Comparison of ENCODE assay signal across 1 cellular context in the genomic region with DNA sequence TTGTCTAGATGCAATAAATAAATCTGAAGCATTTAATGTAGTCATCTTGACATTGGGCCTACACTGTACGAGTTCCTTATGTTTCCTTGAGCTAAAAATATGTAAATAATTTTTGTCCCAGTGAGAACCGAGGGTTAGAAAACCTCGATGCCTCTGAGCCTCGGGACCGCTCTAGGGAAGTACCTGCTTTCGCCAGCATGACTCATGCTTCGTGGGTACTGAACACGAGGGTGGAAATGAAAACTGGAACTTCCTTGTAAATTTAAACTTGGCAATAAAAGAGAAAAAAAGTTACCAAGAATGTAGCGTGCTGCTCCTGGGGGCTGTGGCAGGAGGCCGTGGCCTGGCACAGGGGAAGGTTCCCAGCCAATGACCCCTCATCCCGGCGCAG.
A peak's percentile ranks its signal among the peaks of the same experiment; 100 is the strongest.
TF ChIP-seq lines count a peak whose summit lies in the region.

No MANE protein-coding gene starts in this region.

TF ChIP-seq in GM12878, 131 proteins besides CTCF, POLR2A, EP300 and RAD21 (continued from another document and continues in another):
- TF ChIP-seq JUND (IDR thresholded peaks at IDR 0.05; ENCODE audit: low read depth, low read length) (no peak), STAT3 (IDR thresholded peaks at IDR 0.05; ENCODE audit: low read depth, low read length) (no peak), SIX5 (IDR thresholded peaks at IDR 0.05; ENCODE audit: low read depth, low read length, severe bottlenecking) (no peak), DPF2 (IDR thresholded peaks at IDR 0.05) (no peak), POU2F2 (IDR thresholded peaks at IDR 0.05; ENCODE audit: borderline replicate concordance, low read depth, low read length) (no peak), SUZ12 (IDR thresholded peaks at IDR 0.05; ENCODE audit: unreplicated experiment) (no peak), SP1 (IDR thresholded peaks at IDR 0.05; ENCODE audit: low read depth, low read length) (no peak), MYC (IDR thresholded peaks at IDR 0.05; ENCODE audit: insufficient read depth, insufficient read length, insufficient replicate concordance, low read length, severe bottlenecking) (no peak), SIN3A (IDR thresholded peaks at IDR 0.05; ENCODE audit: low read depth, low read length) (no peak), NFYA (IDR thresholded peaks at IDR 0.05; ENCODE audit: borderline replicate concordance, low read depth, low read length) (no peak), MTA3 (IDR thresholded peaks at IDR 0.05; ENCODE audit: borderline replicate concordance, low read length) (0 out of 2 replicates have a peak, but pooled peaks have one; percentile 71), MEF2A (IDR thresholded peaks at IDR 0.05; ENCODE audit: insufficient read depth, low read depth, low read length) (no peak), ZNF24 (IDR thresholded peaks at IDR 0.05) (no peak), EGR1 (IDR thresholded peaks at IDR 0.05; ENCODE audit: borderline replicate concordance in 1 of 2, low read depth in 2 of 2, low read length in 2 of 2) (no peak), ZNF622 (IDR thresholded peaks at IDR 0.05) (no peak), YBX1 (IDR thresholded peaks at IDR 0.05) (no peak), PAX5 (IDR thresholded peaks at IDR 0.05; ENCODE audit: borderline replicate concordance, low read depth, low read length) (0 out of 2 replicates have a peak, but pooled peaks have one; percentile 35), CREB1 (IDR thresholded peaks at IDR 0.05; ENCODE audit: low read depth) (no peak), ATF7 (IDR thresholded peaks at IDR 0.05; ENCODE audit: low read depth) (peak; percentile 52), RAD51 (IDR thresholded peaks at IDR 0.05) (peak; percentile 34; the same call in 1 of the 2 replicates), BRCA1 (IDR thresholded peaks at IDR 0.05; ENCODE audit: low read depth, low read length) (no peak), TCF12 (IDR thresholded peaks at IDR 0.05; ENCODE audit: low read depth, low read length) (0 out of 2 replicates have a peak, but pooled peaks have one; percentile 8), BCL11A (IDR thresholded peaks at IDR 0.05; ENCODE audit: low read depth, low read length) (no peak), IKZF1 (conservative IDR thresholded peaks at IDR 0.05) (peak; percentile 74), MXI1 (IDR thresholded peaks at IDR 0.05; ENCODE audit: low read depth, low read length) (no peak), ESRRA (IDR thresholded peaks at IDR 0.05; ENCODE audit: low read length) (no peak), RCOR1 (conservative IDR thresholded peaks at IDR 0.05; ENCODE audit: low read depth, low read length) (no peak), BHLHE40 (IDR thresholded peaks at IDR 0.05; ENCODE audit: borderline replicate concordance in 1 of 2, low read depth in 2 of 2, low read length in 1 of 2) (peak; percentile 17 to 34; a peak in 2 of 4 replicates), NBN (IDR thresholded peaks at IDR 0.05) (no peak), IKZF2 (IDR thresholded peaks at IDR 0.05) (peak; percentile 78 to 82), MTA2 (IDR thresholded peaks at IDR 0.05; ENCODE audit: low read depth) (no peak), ZBED1 (IDR thresholded peaks at IDR 0.05; ENCODE audit: borderline replicate concordance) (no peak), SMAD1 (IDR thresholded peaks at IDR 0.05; ENCODE audit: low read depth, partially characterized antibody) (peak; percentile 3), NR2C2 (IDR thresholded peaks at IDR 0.05; ENCODE audit: borderline replicate concordance, control insufficient read depth, insufficient read length, low read depth) (no peak), CBX5 (IDR thresholded peaks at IDR 0.05; ENCODE audit: low read depth) (no peak), ETV6 (conservative IDR thresholded peaks at IDR 0.05 in 1 of 2, IDR thresholded peaks at IDR 0.05 in 1 of 2; ENCODE audit: borderline replicate concordance in 1 of 2, low read depth in 1 of 2) (peak in 1 of 2 experiments; percentile 60; a peak in 1 of 4 replicates), CREM (IDR thresholded peaks at IDR 0.05; ENCODE audit: low read depth) (peak; percentile 22; the same call in 1 of the 2 replicates), RUNX3 (IDR thresholded peaks at IDR 0.05; ENCODE audit: low read length) (peak; percentile 68), TARDBP (IDR thresholded peaks at IDR 0.05; ENCODE audit: borderline replicate concordance) (no peak), GABPA (IDR thresholded peaks at IDR 0.05; ENCODE audit: low read depth) (no peak), SRF (IDR thresholded peaks at IDR 0.05; ENCODE audit: low read depth in 2 of 2, low read length in 2 of 2) (no peak)
- TF ChIP-seq, protein P1, sequence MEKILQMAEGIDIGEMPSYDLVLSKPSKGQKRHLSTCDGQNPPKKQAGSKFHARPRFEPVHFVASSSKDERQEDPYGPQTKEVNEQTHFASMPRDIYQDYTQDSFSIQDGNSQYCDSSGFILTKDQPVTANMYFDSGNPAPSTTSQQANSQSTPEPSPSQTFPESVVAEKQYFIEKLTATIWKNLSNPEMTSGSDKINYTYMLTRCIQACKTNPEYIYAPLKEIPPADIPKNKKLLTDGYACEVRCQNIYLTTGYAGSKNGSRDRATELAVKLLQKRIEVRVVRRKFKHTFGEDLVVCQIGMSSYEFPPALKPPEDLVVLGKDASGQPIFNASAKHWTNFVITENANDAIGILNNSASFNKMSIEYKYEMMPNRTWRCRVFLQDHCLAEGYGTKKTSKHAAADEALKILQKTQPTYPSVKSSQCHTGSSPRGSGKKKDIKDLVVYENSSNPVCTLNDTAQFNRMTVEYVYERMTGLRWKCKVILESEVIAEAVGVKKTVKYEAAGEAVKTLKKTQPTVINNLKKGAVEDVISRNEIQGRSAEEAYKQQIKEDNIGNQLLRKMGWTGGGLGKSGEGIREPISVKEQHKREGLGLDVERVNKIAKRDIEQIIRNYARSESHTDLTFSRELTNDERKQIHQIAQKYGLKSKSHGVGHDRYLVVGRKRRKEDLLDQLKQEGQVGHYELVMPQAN (conservative IDR thresholded peaks at IDR 0.05), result no peak
- TF ChIP-seq, protein P2, sequence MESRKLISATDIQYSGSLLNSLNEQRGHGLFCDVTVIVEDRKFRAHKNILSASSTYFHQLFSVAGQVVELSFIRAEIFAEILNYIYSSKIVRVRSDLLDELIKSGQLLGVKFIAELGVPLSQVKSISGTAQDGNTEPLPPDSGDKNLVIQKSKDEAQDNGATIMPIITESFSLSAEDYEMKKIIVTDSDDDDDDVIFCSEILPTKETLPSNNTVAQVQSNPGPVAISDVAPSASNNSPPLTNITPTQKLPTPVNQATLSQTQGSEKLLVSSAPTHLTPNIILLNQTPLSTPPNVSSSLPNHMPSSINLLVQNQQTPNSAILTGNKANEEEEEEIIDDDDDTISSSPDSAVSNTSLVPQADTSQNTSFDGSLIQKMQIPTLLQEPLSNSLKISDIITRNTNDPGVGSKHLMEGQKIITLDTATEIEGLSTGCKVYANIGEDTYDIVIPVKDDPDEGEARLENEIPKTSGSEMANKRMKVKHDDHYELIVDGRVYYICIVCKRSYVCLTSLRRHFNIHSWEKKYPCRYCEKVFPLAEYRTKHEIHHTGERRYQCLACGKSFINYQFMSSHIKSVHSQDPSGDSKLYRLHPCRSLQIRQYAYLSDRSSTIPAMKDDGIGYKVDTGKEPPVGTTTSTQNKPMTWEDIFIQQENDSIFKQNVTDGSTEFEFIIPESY (IDR thresholded peaks at IDR 0.05), result no peak
- TF ChIP-seq, protein P3, sequence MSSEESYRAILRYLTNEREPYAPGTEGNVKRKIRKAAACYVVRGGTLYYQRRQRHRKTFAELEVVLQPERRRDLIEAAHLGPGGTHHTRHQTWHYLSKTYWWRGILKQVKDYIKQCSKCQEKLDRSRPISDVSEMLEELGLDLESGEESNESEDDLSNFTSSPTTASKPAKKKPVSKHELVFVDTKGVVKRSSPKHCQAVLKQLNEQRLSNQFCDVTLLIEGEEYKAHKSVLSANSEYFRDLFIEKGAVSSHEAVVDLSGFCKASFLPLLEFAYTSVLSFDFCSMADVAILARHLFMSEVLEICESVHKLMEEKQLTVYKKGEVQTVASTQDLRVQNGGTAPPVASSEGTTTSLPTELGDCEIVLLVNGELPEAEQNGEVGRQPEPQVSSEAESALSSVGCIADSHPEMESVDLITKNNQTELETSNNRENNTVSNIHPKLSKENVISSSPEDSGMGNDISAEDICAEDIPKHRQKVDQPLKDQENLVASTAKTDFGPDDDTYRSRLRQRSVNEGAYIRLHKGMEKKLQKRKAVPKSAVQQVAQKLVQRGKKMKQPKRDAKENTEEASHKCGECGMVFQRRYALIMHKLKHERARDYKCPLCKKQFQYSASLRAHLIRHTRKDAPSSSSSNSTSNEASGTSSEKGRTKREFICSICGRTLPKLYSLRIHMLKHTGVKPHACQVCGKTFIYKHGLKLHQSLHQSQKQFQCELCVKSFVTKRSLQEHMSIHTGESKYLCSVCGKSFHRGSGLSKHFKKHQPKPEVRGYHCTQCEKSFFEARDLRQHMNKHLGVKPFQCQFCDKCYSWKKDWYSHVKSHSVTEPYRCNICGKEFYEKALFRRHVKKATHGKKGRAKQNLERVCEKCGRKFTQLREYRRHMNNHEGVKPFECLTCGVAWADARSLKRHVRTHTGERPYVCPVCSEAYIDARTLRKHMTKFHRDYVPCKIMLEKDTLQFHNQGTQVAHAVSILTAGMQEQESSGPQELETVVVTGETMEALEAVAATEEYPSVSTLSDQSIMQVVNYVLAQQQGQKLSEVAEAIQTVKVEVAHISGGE (CRISPR knock-in tag; IDR thresholded peaks at IDR 0.05), result no peak
- TF ChIP-seq, protein P4, sequence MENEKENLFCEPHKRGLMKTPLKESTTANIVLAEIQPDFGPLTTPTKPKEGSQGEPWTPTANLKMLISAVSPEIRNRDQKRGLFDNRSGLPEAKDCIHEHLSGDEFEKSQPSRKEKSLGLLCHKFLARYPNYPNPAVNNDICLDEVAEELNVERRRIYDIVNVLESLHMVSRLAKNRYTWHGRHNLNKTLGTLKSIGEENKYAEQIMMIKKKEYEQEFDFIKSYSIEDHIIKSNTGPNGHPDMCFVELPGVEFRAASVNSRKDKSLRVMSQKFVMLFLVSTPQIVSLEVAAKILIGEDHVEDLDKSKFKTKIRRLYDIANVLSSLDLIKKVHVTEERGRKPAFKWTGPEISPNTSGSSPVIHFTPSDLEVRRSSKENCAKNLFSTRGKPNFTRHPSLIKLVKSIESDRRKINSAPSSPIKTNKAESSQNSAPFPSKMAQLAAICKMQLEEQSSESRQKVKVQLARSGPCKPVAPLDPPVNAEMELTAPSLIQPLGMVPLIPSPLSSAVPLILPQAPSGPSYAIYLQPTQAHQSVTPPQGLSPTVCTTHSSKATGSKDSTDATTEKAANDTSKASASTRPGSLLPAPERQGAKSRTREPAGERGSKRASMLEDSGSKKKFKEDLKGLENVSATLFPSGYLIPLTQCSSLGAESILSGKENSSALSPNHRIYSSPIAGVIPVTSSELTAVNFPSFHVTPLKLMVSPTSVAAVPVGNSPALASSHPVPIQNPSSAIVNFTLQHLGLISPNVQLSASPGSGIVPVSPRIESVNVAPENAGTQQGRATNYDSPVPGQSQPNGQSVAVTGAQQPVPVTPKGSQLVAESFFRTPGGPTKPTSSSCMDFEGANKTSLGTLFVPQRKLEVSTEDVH (IDR thresholded peaks at IDR 0.05; ENCODE audit: low read depth, partially characterized antibody), result no peak
- TF ChIP-seq, protein P5, sequence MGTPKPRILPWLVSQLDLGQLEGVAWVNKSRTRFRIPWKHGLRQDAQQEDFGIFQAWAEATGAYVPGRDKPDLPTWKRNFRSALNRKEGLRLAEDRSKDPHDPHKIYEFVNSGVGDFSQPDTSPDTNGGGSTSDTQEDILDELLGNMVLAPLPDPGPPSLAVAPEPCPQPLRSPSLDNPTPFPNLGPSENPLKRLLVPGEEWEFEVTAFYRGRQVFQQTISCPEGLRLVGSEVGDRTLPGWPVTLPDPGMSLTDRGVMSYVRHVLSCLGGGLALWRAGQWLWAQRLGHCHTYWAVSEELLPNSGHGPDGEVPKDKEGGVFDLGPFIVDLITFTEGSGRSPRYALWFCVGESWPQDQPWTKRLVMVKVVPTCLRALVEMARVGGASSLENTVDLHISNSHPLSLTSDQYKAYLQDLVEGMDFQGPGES (IDR thresholded peaks at IDR 0.05), result no peak
- TF ChIP-seq, protein P6, sequence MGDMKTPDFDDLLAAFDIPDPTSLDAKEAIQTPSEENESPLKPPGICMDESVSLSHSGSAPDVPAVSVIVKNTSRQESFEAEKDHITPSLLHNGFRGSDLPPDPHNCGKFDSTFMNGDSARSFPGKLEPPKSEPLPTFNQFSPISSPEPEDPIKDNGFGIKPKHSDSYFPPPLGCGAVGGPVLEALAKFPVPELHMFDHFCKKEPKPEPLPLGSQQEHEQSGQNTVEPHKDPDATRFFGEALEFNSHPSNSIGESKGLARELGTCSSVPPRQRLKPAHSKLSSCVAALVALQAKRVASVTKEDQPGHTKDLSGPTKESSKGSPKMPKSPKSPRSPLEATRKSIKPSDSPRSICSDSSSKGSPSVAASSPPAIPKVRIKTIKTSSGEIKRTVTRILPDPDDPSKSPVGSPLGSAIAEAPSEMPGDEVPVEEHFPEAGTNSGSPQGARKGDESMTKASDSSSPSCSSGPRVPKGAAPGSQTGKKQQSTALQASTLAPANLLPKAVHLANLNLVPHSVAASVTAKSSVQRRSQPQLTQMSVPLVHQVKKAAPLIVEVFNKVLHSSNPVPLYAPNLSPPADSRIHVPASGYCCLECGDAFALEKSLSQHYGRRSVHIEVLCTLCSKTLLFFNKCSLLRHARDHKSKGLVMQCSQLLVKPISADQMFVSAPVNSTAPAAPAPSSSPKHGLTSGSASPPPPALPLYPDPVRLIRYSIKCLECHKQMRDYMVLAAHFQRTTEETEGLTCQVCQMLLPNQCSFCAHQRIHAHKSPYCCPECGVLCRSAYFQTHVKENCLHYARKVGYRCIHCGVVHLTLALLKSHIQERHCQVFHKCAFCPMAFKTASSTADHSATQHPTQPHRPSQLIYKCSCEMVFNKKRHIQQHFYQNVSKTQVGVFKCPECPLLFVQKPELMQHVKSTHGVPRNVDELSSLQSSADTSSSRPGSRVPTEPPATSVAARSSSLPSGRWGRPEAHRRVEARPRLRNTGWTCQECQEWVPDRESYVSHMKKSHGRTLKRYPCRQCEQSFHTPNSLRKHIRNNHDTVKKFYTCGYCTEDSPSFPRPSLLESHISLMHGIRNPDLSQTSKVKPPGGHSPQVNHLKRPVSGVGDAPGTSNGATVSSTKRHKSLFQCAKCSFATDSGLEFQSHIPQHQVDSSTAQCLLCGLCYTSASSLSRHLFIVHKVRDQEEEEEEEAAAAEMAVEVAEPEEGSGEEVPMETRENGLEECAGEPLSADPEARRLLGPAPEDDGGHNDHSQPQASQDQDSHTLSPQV (IDR thresholded peaks at IDR 0.05), result peak; percentile 84
- TF ChIP-seq, protein P7, sequence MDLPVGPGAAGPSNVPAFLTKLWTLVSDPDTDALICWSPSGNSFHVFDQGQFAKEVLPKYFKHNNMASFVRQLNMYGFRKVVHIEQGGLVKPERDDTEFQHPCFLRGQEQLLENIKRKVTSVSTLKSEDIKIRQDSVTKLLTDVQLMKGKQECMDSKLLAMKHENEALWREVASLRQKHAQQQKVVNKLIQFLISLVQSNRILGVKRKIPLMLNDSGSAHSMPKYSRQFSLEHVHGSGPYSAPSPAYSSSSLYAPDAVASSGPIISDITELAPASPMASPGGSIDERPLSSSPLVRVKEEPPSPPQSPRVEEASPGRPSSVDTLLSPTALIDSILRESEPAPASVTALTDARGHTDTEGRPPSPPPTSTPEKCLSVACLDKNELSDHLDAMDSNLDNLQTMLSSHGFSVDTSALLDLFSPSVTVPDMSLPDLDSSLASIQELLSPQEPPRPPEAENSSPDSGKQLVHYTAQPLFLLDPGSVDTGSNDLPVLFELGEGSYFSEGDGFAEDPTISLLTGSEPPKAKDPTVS (IDR thresholded peaks at IDR 0.05; ENCODE audit: low read depth, low read length), result no peak
